Comparison of ENCODE assay signal across 17 cellular contexts in the genomic region with DNA sequence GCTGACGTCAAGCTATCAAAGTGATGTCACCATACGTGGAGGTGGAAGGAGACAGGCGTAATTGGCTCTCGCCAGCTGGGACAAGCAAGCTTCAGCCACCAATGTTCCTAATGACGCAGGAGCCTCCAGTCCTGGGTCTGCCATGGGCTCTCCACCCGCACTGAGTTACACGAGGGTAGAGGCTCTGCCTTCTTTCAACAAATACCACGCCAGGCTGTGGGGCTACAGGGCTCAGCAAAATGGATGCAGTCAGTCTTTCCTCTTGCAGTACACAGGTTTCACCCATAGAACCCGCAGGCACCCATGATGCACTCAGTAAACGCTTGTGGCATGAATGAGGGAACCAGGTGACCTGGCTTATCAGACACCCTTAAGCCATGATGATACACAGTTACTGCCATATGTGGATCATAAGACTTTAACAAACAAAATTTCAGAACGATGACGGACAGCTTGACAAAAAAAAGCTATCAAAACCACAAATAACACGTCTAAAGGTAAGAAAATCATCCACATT. TPM values are rescaled to one million over a fixed set of nuclear protein-coding genes. Genes with fewer than 3 reads are reported as not detected.
DNase-seq lines count a peak whose midpoint lies in the region; ATAC-seq and TF ChIP-seq lines count a peak whose summit lies in the region.
"Had no signal": no experiment of that assay in that cellular context is flagged by ENCODE, and none has a peak within 500 bp of the region (broad histone marks: within the 10 kb centered on the region; RNA-seq: fewer than 3 reads in every experiment).

No MANE protein-coding gene starts in this region.

- H3K4me1 ChIP-seq in iPS-20b (ENCODE audit: insufficient read depth, low read length) (peaks cover 22% of the 10 kb centered on the region; the same call in 1 of the 2 replicates), mesendoderm (ENCODE audit: control insufficient read depth, low read depth, low read length) (no peaks in the 10 kb centered on the region)
- H3K4me1 ChIP-seq: adrenal gland had no signal

- 0 out of 2 replicates have a peak, but pooled peaks cover 5% of the 10 kb centered on the region for H3K9me3 ChIP-seq in iPS-20b (ENCODE audit: insufficient read depth, low read depth, low read length)
- H3K9me3 ChIP-seq: adrenal gland, mucosa of descending colon, ovary had no signal

- H3K23ac ChIP-seq in mesendoderm (ENCODE audit: low read length), result no peak overlapping the region

- H3K4me2 ChIP-seq in mesendoderm (ENCODE audit: low read length), result no peak overlapping the region

- POLR2A ChIA-PET in WTC11 (lab: Charles Lee), result no interaction called here

- no peak overlapping the region for H4K8ac ChIP-seq in mesendoderm (ENCODE audit: low read depth, low read length)

- H4K5ac ChIP-seq in mesendoderm (ENCODE audit: low read length), result no peak overlapping the region

- intact Hi-C loops in natural killer cell (cut with micrococcal nuclease), result no loop called here

- H2BK120ac ChIP-seq in mesendoderm (ENCODE audit: low read depth, low read length), result no peak overlapping the region

- DNase-seq in natural killer cell (no peak), WTC11 (ENCODE audit: low spot score) (no peak), NCI-H2107 (lab: John Stamatoyannopoulos, UW) (no peak), mesendoderm (no peak)
- DNase-seq in natural killer cell treated with Interleukin-12 subunit alpha and Interleukin-12 subunit beta and Interleukin-15 and Interleukin-18, amount 100 ng/mL, for 72 hours (ENCODE audit: low spot score), result no peak
- no peak for DNase-seq in stimulated activated CD4-positive, alpha-beta T cell treated with anti-CD3 and anti-CD28 coated beads, Interleukin-2, amount 100 ng/mL, for 48 hours
- DNase-seq: activated CD8-positive, alpha-beta memory T cell treated with anti-CD3 and anti-CD28 coated beads, Interleukin-2, amount 50 U/mL, for 4 hours; adrenal gland; Calu3; left colon; mucosa of descending colon; NCI-H1417 treated with DMSO at 0.1 percent for 48 hours; NCI-H345; ovary had no signal

- H3K4me1 Mint-ChIP-seq in natural killer cell, result peaks cover 11 to 13% of the 10 kb centered on the region in 2 donors
- H3K4me1 Mint-ChIP-seq in natural killer cell treated with Interleukin-12 subunit alpha and Interleukin-12 subunit beta and Interleukin-15 and Interleukin-18, amount 100 ng/mL, for 72 hours (ENCODE audit: low read depth in 2 of 2), result peaks cover 10 to 11% of the 10 kb centered on the region in 2 donors
- peaks cover 34% of the 10 kb centered on the region for H3K4me1 Mint-ChIP-seq in WTC11

- ATAC-seq in natural killer cell, result peak; percentile 44 to 61 (median 52)
- ATAC-seq in natural killer cell treated with Interleukin-12 subunit alpha and Interleukin-12 subunit beta and Interleukin-15 and Interleukin-18, amount 100 ng/mL, for 72 hours, result no peak
- ATAC-seq in WTC11, result no peak; the same call in 1 of the 2 replicates
- no peak for ATAC-seq in GM19023 (IDR thresholded peaks at IDR 0.05; ENCODE audit: unreplicated experiment)
- ATAC-seq: left colon, sciatic nerve had no signal

- peaks cover 5% of the 10 kb centered on the region for H3K79me1 ChIP-seq in mesendoderm (ENCODE audit: low read length)

- H2BK15ac ChIP-seq in mesendoderm (replicated peaks; ENCODE audit: low read depth), result no peak overlapping the region

- H3K36me3 Mint-ChIP-seq in natural killer cell (peaks cover 14% of the 10 kb centered on the region), WTC11 (peaks cover 22% of the 10 kb centered on the region)
- peaks cover 9% of the 10 kb centered on the region for H3K36me3 Mint-ChIP-seq in natural killer cell treated with Interleukin-12 subunit alpha and Interleukin-12 subunit beta and Interleukin-15 and Interleukin-18, amount 100 ng/mL, for 72 hours

- CTCF ChIA-PET in WTC11 (lab: Charles Lee), result interaction anchor here (0.7 to 1.5 kb wide), 4 partner anchors 13 to 162 kb away, joined by 3 to 5 read pairs (median 3); no protein-coding TSS in a partner anchor

- H3K4ac ChIP-seq in mesendoderm (ENCODE audit: low read depth, low read length), result no peak overlapping the region

- H3K27me3 ChIP-seq in iPS-20b (ENCODE audit: insufficient read depth, low read length), result no peaks in the 10 kb centered on the region
- no peaks in the 10 kb centered on the region for H3K27me3 ChIP-seq in mesendoderm (ENCODE audit: insufficient read depth, low read length, poor library complexity)
- H3K27me3 ChIP-seq: adrenal gland, ovary had no signal

- H3K9me3 Mint-ChIP-seq in natural killer cell (no peaks in the 10 kb centered on the region), WTC11 (peaks cover 10% of the 10 kb centered on the region)
- H3K9me3 Mint-ChIP-seq in natural killer cell treated with Interleukin-12 subunit alpha and Interleukin-12 subunit beta and Interleukin-15 and Interleukin-18, amount 100 ng/mL, for 72 hours, result peaks cover 6% of the 10 kb centered on the region

- peaks cover 11% of the 10 kb centered on the region; the same call in 1 of the 2 replicates for H3K36me3 ChIP-seq in iPS-20b (ENCODE audit: insufficient read depth, low read depth, low read length)
- H3K36me3 ChIP-seq in mesendoderm (ENCODE audit: control insufficient read depth, insufficient read depth, low read length), result no peaks in the 10 kb centered on the region
- H3K36me3 ChIP-seq: ovary had no signal

- H3K27ac ChIP-seq in iPS-20b (ENCODE audit: low read length), result no peak overlapping the region
- no peak overlapping the region for H3K27ac ChIP-seq in mesendoderm (ENCODE audit: low read depth, low read length)
- H3K27ac ChIP-seq: adrenal gland, ovary had no signal

- peak overlapping the region; percentile 14; the same call in 1 of the 2 replicates for H3K9ac ChIP-seq in iPS-20b (ENCODE audit: low read depth, low read length)
- no peak overlapping the region for H3K9ac ChIP-seq in mesendoderm (ENCODE audit: low read length)

- no peak overlapping the region for H2AK5ac ChIP-seq in mesendoderm (ENCODE audit: low read length)

- no peak overlapping the region for H3K18ac ChIP-seq in mesendoderm (ENCODE audit: low read length)

- H3K56ac ChIP-seq in mesendoderm (ENCODE audit: low read length), result no peak overlapping the region

- no peak overlapping the region for H2BK5ac ChIP-seq in mesendoderm (ENCODE audit: low read length)

- H3K27ac Mint-ChIP-seq in natural killer cell, result peak overlapping the region in 1 of 2 donors; percentile 48
- H3K27ac Mint-ChIP-seq in natural killer cell treated with Interleukin-12 subunit alpha and Interleukin-12 subunit beta and Interleukin-15 and Interleukin-18, amount 100 ng/mL, for 72 hours, result no peak overlapping the region
- H3K27ac Mint-ChIP-seq in WTC11, result peak overlapping the region; percentile 84

- H3K79me2 ChIP-seq in mesendoderm (ENCODE audit: control insufficient read depth, insufficient read depth, low read length), result no peaks in the 10 kb centered on the region

- WGBS in mesendoderm (ENCODE audit: extremely low coverage, insufficient coverage, low lambda C conversion rate), result no CpG with 5 or more reads among the region's 13 CpGs

- no peak overlapping the region for H3K4me3 Mint-ChIP-seq in natural killer cell
- no peak overlapping the region for H3K4me3 Mint-ChIP-seq in natural killer cell treated with Interleukin-12 subunit alpha and Interleukin-12 subunit beta and Interleukin-15 and Interleukin-18, amount 100 ng/mL, for 72 hours
- H3K4me3 Mint-ChIP-seq in WTC11, result no peak overlapping the region

- TF ChIP-seq CTCF in natural killer cell (IDR thresholded peaks at IDR 0.05) (no peak), WTC11 (IDR thresholded peaks at IDR 0.05) (no peak)

- H3K27me3 Mint-ChIP-seq in natural killer cell (ENCODE audit: low read depth in 2 of 2) (no peaks in the 10 kb centered on the region), WTC11 (ENCODE audit: low read depth) (no peaks in the 10 kb centered on the region)
- H3K27me3 Mint-ChIP-seq in natural killer cell treated with Interleukin-12 subunit alpha and Interleukin-12 subunit beta and Interleukin-15 and Interleukin-18, amount 100 ng/mL, for 72 hours, result no peaks in the 10 kb centered on the region

- H3K4me3 ChIP-seq in iPS-20b (ENCODE audit: low read length) (no peak overlapping the region), mesendoderm (ENCODE audit: low read length) (no peak overlapping the region)
- H3K4me3 ChIP-seq: adrenal gland, mucosa of descending colon, ovary had no signal

TF ChIP-seq in WTC11, 78 proteins besides CTCF, POLR2A, EP300 and RAD21 (continues in another document):
- TF ChIP-seq ZNF671 (CRISPR knock-in tag; IDR thresholded peaks at IDR 0.05) (no peak), KAT7 (CRISPR knock-in tag; IDR thresholded peaks at IDR 0.05; ENCODE audit: borderline replicate concordance) (no peak), ZNF423 (CRISPR knock-in tag; IDR thresholded peaks at IDR 0.05) (no peak), GTF2I (CRISPR knock-in tag; conservative IDR thresholded peaks at IDR 0.05) (no peak)
- TF ChIP-seq, protein P1, sequence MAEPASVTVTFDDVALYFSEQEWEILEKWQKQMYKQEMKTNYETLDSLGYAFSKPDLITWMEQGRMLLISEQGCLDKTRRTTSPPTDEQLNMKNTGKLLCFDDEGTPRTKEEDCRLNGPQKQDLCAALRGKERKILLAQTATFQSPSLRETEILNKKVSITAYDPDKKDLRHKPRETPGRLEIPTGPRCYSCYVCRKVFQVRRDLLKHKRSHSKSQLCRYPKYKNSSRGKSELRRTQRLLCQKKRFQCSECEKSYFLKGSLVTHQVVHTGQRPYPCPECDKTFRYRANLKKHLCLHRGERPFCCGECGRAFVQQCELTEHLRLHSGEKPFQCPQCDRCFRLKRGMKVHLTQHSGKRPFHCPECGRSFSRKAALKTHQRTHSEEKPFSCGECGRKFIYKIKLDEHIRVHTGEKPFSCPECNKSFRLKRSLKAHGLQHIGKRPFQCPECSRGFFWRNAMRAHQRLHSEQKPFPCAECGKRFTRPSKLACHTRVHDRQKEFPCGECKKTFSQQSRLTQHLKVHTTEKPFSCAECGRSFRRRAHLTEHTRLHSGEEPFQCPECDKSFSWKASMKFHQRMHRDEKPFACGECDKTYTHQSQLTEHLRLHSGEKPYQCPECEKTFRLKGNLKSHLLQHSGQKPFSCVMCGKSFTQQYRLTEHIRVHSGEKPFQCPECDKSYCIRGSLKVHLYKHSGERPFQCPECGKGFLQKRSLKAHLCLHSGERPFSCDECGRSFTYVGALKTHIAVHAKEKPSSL (CRISPR knock-in tag; conservative IDR thresholded peaks at IDR 0.05), result no peak
- TF ChIP-seq, protein P2, sequence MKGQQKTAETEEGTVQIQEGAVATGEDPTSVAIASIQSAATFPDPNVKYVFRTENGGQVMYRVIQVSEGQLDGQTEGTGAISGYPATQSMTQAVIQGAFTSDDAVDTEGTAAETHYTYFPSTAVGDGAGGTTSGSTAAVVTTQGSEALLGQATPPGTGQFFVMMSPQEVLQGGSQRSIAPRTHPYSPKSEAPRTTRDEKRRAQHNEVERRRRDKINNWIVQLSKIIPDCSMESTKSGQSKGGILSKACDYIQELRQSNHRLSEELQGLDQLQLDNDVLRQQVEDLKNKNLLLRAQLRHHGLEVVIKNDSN (CRISPR knock-in tag; IDR thresholded peaks at IDR 0.05), result no peak

RNA-seq across cellular contexts. Expression of a gene that starts 50.4 kb away (rescaled TPM):
- total RNA-seq in natural killer cell, result 100 to 1,000 TPM in 2 of 3 donors, 10 to 100 TPM in 1; 43.7 to 187 (median 116) TPM
- total RNA-seq in natural killer cell treated with Interleukin-12 subunit alpha and Interleukin-12 subunit beta and Interleukin-15 and Interleukin-18, amount 100 ng/mL, for 72 hours, result 100 to 1,000 TPM; 128 to 154 TPM
- total RNA-seq in WTC11 (2021), result 102 to 122 TPM (median 122 TPM) in 3 replicates
- polyA plus RNA-seq in mesendoderm (2013, experiment 1 of 2), result 102 TPM
- polyA plus RNA-seq in mesendoderm (2013, experiment 2 of 2), result 104 TPM

Comparison
In these comparisons a context has a peak if more than half of its experiments do, and no peak if none do; other contexts are left out.
1. ATAC-seq: peak in natural killer cell (3 of 3); none in natural killer cell treated with Interleukin-12 subunit alpha and Interleukin-12 subunit beta and Interleukin-15 and Interleukin-18, amount 100 ng/mL, for 72 hours (0 of 2), WTC11 (single experiment) and GM19023 (single experiment).